ENCODE assay signal across 8 cellular contexts in the genomic region with DNA sequence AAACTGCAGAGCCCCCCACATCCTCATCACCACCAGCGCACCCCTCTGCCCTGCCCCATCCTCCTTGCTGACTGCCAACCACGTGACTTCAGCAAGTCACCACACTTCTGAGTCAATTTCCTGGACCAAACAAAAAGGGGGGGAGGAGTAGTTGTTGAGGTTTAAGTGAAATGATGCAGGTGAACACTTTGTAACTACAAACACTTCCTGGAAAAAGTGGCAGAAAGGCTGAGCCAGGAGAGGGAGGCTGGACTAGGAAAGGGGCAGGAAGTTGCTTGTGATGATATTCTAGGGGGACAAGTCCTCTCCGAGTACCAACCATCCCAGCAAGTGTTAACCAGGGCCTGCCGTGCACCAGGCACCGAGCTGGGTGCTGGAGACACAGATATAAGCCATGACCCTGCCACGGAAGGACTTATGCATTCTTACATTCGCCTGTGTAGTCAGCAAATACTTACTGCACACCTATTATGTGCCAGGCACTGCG.
DNase-seq lines count a peak whose midpoint lies in the region; FAIRE-seq and TF ChIP-seq lines count a peak whose summit lies in the region.

No MANE protein-coding gene starts in this region.

- H3K36me3 Mint-ChIP-seq in mesothelial cell of epicardium: no peaks in the 10 kb centered on the region

- H3K27ac ChIP-seq in epithelial cell of prostate (no peak overlapping the region), WERI-Rb-1 (no peak overlapping the region)

- H3K27me3 Mint-ChIP-seq in mesothelial cell of epicardium (ENCODE audit: low read depth): no peaks in the 10 kb centered on the region

- no peaks in the 10 kb centered on the region for H3K36me3 ChIP-seq in WERI-Rb-1

- H3K9me3 ChIP-seq in WERI-Rb-1 (ENCODE audit: severe bottlenecking): peaks cover 3% of the 10 kb centered on the region

- H3K4me1 Mint-ChIP-seq in mesothelial cell of epicardium: no peaks in the 10 kb centered on the region

- no peak overlapping the region for H3K27ac Mint-ChIP-seq in mesothelial cell of epicardium

- DNase-seq in GM19239 (ENCODE audit: insufficient read length, low spot score) (peak; percentile 53), MV-4-11 (lab: John Stamatoyannopoulos, UW) (peak; percentile 63), epithelial cell of prostate (ENCODE audit: low read depth, low spot score) (peak; percentile 20), inferior parietal cortex (ENCODE audit: extremely low spot score) (no peak), WERI-Rb-1 (no peak), mesothelial cell of epicardium (ENCODE audit: low spot score in 2 of 2, unreplicated experiment in 2 of 2) (no peak)
- DNase-seq in activated CD8-positive, alpha-beta memory T cell treated with anti-CD3 and anti-CD28 coated beads for 24 hours: peak; percentile 85
- DNase-seq in stimulated activated CD4-positive, alpha-beta T cell treated with anti-CD3 and anti-CD28 coated beads, Interleukin-1b, Interleukin-23, amount 100 ng/mL, for 4 hours (ENCODE audit: low read depth in 2 of 2): peak; percentile 33 to 56

- no peaks in the 10 kb centered on the region for H3K27me3 ChIP-seq in WERI-Rb-1 (ENCODE audit: insufficient read depth, low read depth, severe bottlenecking)

- peaks cover 14% of the 10 kb centered on the region for H3K9me3 Mint-ChIP-seq in mesothelial cell of epicardium

- H3K4me3 ChIP-seq in WERI-Rb-1 (ENCODE audit: low read depth, low read length): no peak overlapping the region

- TF ChIP-seq CTCF in WERI-Rb-1 (IDR thresholded peaks at IDR 0.05; ENCODE audit: low read depth, low read length) (no peak), mesothelial cell of epicardium (IDR thresholded peaks at IDR 0.05; ENCODE audit: unreplicated experiment) (no peak)

- FAIRE-seq in GM19239 (lab: Jason Lieb, UNC): peak; percentile 97

- no peak overlapping the region for H3K4me3 Mint-ChIP-seq in mesothelial cell of epicardium

Comparison
In these comparisons a context has a peak if more than half of its experiments do, and no peak if none do; other contexts are left out.
1. DNase-seq: peak in GM19239 (single experiment), MV-4-11 (single experiment), activated CD8-positive, alpha-beta memory T cell treated with anti-CD3 and anti-CD28 coated beads for 24 hours (single experiment), epithelial cell of prostate (single experiment) and stimulated activated CD4-positive, alpha-beta T cell treated with anti-CD3 and anti-CD28 coated beads, Interleukin-1b, Interleukin-23, amount 100 ng/mL, for 4 hours (2 of 2); none in inferior parietal cortex (single experiment), WERI-Rb-1 (single experiment) and mesothelial cell of epicardium (0 of 2).